Comparison of ENCODE assay signal across 1 cellular context in the genomic region with DNA sequence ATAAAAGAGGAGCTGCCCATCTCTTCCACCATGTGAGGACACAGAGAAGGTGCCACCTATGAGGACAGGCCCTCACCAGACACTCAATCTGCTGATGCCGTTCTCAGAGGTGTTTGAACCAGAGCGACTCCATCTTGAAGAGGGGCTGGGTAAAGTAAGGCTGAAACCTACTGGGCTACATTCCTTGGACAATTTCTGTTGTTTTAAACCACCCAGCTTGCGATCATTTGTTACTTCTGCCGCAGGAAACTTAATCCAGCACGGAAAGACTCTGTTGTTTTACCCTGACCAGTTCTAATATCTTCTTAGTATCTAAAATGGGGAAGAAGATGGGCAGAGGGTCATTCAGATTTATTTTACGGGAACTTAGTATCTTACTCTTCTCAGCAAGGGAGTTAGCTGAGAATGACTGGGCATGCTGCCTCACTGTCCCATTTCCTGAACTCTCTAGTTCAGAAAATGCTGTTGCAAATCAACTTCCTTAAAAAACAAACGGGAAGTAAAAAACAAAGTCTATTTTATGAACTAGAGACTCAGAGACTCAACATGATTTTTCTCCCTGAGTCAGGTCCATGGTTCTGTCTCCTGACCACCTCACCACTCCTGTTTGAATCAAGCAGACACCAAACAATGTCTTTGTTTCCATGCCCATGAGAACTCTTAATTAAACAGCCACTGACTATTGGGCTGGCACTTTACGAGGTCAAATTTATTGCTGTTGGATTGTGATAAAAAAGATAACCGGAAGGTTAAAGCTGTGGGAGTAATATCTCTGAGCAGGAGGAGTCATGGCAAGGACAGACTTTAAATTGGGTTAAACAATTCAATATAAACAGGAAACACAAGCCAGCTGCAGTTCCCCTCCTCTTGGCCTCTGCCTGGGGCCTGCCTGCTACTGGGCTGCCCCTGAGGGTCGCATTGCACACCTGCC.
TF ChIP-seq lines count a peak whose summit lies in the region.

No MANE protein-coding gene starts in this region.

TF ChIP-seq in K562, 482 proteins besides CTCF, POLR2A, EP300 and RAD21 (continued from another document and continues in another):
- no peak for TF ChIP-seq USF2 (CRISPR knock-in tag; IDR thresholded peaks at IDR 0.05)
- no peak for TF ChIP-seq SETDB1 (IDR thresholded peaks at IDR 0.05; ENCODE audit: low read length)
- TF ChIP-seq SAP30 (IDR thresholded peaks at IDR 0.05; ENCODE audit: borderline replicate concordance, insufficient read depth, low read depth, low read length, poor library complexity, severe bottlenecking) = no peak
- TF ChIP-seq, protein P1, sequence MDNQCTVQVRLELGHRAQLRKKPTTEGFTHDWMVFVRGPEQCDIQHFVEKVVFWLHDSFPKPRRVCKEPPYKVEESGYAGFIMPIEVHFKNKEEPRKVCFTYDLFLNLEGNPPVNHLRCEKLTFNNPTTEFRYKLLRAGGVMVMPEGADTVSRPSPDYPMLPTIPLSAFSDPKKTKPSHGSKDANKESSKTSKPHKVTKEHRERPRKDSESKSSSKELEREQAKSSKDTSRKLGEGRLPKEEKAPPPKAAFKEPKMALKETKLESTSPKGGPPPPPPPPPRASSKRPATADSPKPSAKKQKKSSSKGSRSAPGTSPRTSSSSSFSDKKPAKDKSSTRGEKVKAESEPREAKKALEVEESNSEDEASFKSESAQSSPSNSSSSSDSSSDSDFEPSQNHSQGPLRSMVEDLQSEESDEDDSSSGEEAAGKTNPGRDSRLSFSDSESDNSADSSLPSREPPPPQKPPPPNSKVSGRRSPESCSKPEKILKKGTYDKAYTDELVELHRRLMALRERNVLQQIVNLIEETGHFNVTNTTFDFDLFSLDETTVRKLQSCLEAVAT (IDR thresholded peaks at IDR 0.05) = no peak
- TF ChIP-seq DACH1 (IDR thresholded peaks at IDR 0.05; ENCODE audit: partially characterized antibody) = no peak
- TF ChIP-seq NUFIP1 (IDR thresholded peaks at IDR 0.05; ENCODE audit: partially characterized antibody) = no peak
- no peak for TF ChIP-seq ETS1 (conservative IDR thresholded peaks at IDR 0.05; ENCODE audit: control insufficient read depth, low read depth, low read length)
- peak; percentile 98 for TF ChIP-seq ZNF395 (CRISPR knock-in tag; IDR thresholded peaks at IDR 0.05)
- TF ChIP-seq ZNF175 (CRISPR knock-in tag; IDR thresholded peaks at IDR 0.05; ENCODE audit: low read depth) = peak; percentile 95
- no peak for TF ChIP-seq TRIM28 (IDR thresholded peaks at IDR 0.05)
- no peak for TF ChIP-seq CEBPB (tag; IDR thresholded peaks at IDR 0.05)
- peak; percentile 96 for TF ChIP-seq HIVEP1 (CRISPR knock-in tag; IDR thresholded peaks at IDR 0.05)
- TF ChIP-seq KAT2B (IDR thresholded peaks at IDR 0.05; ENCODE audit: low read depth, low read length) = no peak
- no peak for TF ChIP-seq RCOR1 (IDR thresholded peaks at IDR 0.05; ENCODE audit: borderline replicate concordance in 1 of 2, low read depth in 2 of 2, low read length in 2 of 2)
- TF ChIP-seq PPARD (CRISPR knock-in tag; IDR thresholded peaks at IDR 0.05) = peak; percentile 59; the same call in 1 of the 2 replicates
- TF ChIP-seq ARID1B (IDR thresholded peaks at IDR 0.05) = peak; percentile 79
- peak; percentile 37; the same call in 1 of the 2 replicates for TF ChIP-seq ZBTB7A (IDR thresholded peaks at IDR 0.05; ENCODE audit: borderline replicate concordance, control insufficient read depth, low read depth, low read length)
- TF ChIP-seq ZNF140 (CRISPR knock-in tag; IDR thresholded peaks at IDR 0.05) = no peak
- TF ChIP-seq ASH1L (IDR thresholded peaks at IDR 0.05; ENCODE audit: borderline replicate concordance, low read depth, partially characterized antibody) = no peak
- no peak for TF ChIP-seq ZNF143 (CRISPR knock-in tag; IDR thresholded peaks at IDR 0.05)
- peak; percentile 53; the same call in 1 of the 2 replicates for TF ChIP-seq ZNF707 (CRISPR knock-in tag; conservative IDR thresholded peaks at IDR 0.05)
- TF ChIP-seq, protein P2, sequence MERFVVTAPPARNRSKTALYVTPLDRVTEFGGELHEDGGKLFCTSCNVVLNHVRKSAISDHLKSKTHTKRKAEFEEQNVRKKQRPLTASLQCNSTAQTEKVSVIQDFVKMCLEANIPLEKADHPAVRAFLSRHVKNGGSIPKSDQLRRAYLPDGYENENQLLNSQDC (CRISPR knock-in tag; IDR thresholded peaks at IDR 0.05) = no peak
- TF ChIP-seq, protein P3, sequence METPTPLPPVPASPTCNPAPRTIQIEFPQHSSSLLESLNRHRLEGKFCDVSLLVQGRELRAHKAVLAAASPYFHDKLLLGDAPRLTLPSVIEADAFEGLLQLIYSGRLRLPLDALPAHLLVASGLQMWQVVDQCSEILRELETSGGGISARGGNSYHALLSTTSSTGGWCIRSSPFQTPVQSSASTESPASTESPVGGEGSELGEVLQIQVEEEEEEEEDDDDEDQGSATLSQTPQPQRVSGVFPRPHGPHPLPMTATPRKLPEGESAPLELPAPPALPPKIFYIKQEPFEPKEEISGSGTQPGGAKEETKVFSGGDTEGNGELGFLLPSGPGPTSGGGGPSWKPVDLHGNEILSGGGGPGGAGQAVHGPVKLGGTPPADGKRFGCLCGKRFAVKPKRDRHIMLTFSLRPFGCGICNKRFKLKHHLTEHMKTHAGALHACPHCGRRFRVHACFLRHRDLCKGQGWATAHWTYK (CRISPR knock-in tag; IDR thresholded peaks at IDR 0.05) = peak; percentile 98
- no peak for TF ChIP-seq ZNF232 (CRISPR knock-in tag; IDR thresholded peaks at IDR 0.05)
- TF ChIP-seq ZNF12 (CRISPR knock-in tag; IDR thresholded peaks at IDR 0.05) = no peak
- no peak for TF ChIP-seq SIN3A (IDR thresholded peaks at IDR 0.05; ENCODE audit: borderline replicate concordance in 2 of 2, control insufficient read depth in 1 of 2, low read depth in 2 of 2, low read length in 2 of 2)
- TF ChIP-seq, protein P4, sequence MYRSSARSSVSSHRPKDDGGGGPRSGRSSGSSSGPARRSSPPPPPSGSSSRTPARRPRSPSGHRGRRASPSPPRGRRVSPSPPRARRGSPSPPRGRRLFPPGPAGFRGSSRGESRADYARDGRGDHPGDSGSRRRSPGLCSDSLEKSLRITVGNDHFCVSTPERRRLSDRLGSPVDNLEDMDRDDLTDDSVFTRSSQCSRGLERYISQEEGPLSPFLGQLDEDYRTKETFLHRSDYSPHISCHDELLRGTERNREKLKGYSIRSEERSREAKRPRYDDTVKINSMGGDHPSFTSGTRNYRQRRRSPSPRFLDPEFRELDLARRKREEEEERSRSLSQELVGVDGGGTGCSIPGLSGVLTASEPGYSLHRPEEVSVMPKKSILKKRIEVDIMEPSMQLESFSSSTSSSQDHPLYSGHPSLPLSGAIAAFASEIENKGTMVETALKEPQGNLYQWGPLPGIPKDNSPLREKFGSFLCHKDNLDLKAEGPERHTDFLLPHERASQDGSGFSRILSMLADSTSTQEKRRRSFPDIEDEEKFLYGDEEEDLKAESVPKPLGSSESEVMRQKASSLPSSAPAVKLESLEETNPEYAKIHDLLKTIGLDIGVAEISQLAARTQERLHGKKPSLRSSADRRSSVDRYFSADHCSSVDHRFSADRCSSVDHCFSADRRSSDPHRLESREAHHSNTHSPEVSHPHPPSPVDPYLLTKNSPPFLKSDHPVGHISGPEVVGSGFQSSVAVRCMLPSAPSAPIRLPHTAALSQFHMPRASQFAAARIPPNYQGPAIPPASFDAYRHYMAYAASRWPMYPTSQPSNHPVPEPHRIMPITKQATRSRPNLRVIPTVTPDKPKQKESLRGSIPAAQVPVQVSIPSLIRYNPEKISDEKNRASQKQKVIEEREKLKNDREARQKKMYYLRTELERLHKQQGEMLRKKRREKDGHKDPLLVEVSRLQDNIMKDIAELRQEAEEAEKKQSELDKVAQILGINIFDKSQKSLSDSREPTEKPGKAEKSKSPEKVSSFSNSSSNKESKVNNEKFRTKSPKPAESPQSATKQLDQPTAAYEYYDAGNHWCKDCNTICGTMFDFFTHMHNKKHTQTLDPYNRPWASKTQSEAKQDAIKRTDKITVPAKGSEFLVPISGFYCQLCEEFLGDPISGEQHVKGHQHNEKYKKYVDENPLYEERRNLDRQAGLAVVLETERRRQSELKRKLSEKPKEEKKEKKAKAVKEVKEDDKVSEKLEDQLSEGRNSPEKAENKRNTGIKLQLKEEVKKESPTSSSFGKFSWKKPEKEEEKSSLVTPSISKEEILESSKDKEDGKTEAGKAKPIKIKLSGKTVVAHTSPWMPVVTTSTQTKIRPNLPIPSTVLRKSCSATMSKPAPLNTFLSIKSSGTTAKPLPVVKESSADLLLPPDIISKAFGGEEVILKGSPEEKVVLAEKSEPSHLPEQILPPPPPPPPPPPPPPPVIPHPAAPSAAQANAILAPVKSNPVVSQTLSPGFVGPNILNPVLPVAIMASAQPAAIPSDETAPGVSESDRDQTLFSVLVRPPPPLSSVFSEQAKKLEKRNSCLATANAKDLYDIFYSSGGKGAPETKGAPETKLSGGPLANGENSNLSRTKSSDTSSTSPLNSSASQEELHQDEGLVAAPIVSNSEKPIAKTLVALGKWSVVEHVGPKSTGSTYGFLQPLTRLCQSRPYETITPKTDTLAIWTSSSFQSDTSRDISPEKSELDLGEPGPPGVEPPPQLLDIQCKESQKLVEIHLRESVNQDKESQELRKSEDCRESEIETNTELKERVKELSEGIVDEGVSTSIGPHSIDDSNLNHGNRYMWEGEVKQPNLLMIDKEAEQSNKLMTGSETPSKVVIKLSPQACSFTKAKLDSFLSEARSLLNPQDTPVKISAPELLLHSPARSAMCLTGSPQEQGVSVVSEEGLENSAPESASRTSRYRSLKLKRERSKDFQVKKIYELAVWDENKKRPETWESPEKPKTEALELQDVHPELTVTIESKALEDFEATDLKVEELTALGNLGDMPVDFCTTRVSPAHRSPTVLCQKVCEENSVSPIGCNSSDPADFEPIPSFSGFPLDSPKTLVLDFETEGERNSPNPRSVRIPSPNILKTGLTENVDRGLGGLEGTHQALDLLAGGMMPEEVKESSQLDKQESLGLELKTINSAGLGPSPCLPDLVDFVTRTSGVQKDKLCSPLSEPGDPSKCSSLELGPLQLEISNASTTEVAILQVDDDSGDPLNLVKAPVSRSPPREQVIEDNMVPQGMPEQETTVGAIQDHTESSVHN (IDR thresholded peaks at IDR 0.05; ENCODE audit: borderline replicate concordance in 1 of 2, low read depth in 1 of 2) = no peak
- TF ChIP-seq TFAP4 (CRISPR knock-in tag; IDR thresholded peaks at IDR 0.05; ENCODE audit: borderline replicate concordance) = 0 out of 2 replicates have a peak, but pooled peaks have one; percentile 32
- no peak for TF ChIP-seq ATF3 (IDR thresholded peaks at IDR 0.05)
- TF ChIP-seq ATF3 (CRISPR knock-in tag; conservative IDR thresholded peaks at IDR 0.05) = no peak
- no peak for TF ChIP-seq MCM5 (IDR thresholded peaks at IDR 0.05; ENCODE audit: low read depth)
- TF ChIP-seq, protein P5, sequence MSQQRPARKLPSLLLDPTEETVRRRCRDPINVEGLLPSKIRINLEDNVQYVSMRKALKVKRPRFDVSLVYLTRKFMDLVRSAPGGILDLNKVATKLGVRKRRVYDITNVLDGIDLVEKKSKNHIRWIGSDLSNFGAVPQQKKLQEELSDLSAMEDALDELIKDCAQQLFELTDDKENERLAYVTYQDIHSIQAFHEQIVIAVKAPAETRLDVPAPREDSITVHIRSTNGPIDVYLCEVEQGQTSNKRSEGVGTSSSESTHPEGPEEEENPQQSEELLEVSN (IDR thresholded peaks at IDR 0.05; ENCODE audit: borderline replicate concordance in 1 of 2, extremely low read depth in 1 of 2, insufficient read depth in 1 of 2, insufficient read length in 1 of 2, low read depth in 1 of 2, low read length in 1 of 2, poor library complexity in 1 of 2, severe bottlenecking in 1 of 2) = no peak
- no peak for TF ChIP-seq TSC22D4 (tag; IDR thresholded peaks at IDR 0.05)
